Comparison of ENCODE assay signal across 10 cellular contexts in the genomic region with DNA sequence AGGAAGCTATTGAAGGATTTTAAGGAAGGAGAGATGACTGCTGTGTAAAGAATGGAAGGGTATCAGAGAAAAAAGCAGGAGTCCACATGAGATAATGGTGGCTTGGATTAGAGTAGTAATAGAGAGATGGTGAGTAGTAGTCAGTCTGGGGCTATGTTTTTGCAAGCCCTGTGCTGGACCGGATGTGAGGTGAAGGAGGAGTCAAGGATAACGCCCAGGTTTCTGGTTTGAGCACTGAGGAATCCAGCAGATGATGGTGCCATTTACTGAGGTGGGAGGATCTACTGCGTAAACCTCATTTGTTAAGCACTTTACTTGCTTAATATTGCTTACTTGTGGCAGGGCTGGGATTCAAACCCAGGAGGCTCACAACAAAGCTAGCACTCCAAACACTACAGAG. TPM values are rescaled to one million over a fixed set of nuclear protein-coding genes. Genes with fewer than 3 reads are reported as not detected.
A peak's percentile ranks its signal among the peaks of the same experiment; 100 is the strongest.
DNase-seq lines count a peak whose midpoint lies in the region; ATAC-seq and TF ChIP-seq lines count a peak whose summit lies in the region.
"Had no signal": no experiment of that assay in that cellular context is flagged by ENCODE, and none has a peak within 500 bp of the region (broad histone marks: within the 10 kb centered on the region; RNA-seq: fewer than 3 reads in every experiment).

No MANE protein-coding gene starts in this region.

- peak overlapping the region; percentile 91 for H3K4me3 Mint-ChIP-seq in T-helper 2 cell treated with Interferon-gamma antibody and Interleukin-4, amounts not matched to agents 5 μg/mL and 100 μg/mL, for 36 hours
- H3K4me3 Mint-ChIP-seq in activated CD4-positive, alpha-beta memory T cell treated with anti-CD3 and anti-CD28 coated beads for 36 hours: peak overlapping the region; percentile 86
- H3K4me3 Mint-ChIP-seq in glutamatergic neuron (ENCODE audit: unreplicated experiment): peak overlapping the region; percentile 93

- no peak for TF ChIP-seq CTCF in glutamatergic neuron (IDR thresholded peaks at IDR 0.05; ENCODE audit: partially characterized antibody, unreplicated experiment)
- no peak for TF ChIP-seq CTCF in stomach (IDR thresholded peaks at IDR 0.05)

- H3K27ac ChIP-seq in stomach: peak overlapping the region in 4 of 5 donors; percentile 88 to 96 (median 94)

- peaks cover 25 to 48% (median 37%) of the 10 kb centered on the region in 4 donors for H3K4me1 ChIP-seq in stomach

- 74 to 84% (median 80%) methylated on average over 3 of the region's 3 CpGs for WGBS in stomach, 5 donors

- POLR2A ChIA-PET in activated CD4-positive, alpha-beta memory T cell treated with anti-CD3 and anti-CD28 coated beads for 36 hours (lab: Charles Lee): interaction anchor here (0.6 kb wide), 2 partner anchors 38 to 399 kb away, joined by 3 read pairs; no protein-coding TSS in a partner anchor

- peaks cover 15% of the 10 kb centered on the region for H3K36me3 Mint-ChIP-seq in T-helper 2 cell treated with Interferon-gamma antibody and Interleukin-4, amounts not matched to agents 5 μg/mL and 100 μg/mL, for 36 hours (ENCODE audit: low read depth)
- peaks cover 14% of the 10 kb centered on the region for H3K36me3 Mint-ChIP-seq in activated CD4-positive, alpha-beta memory T cell treated with anti-CD3 and anti-CD28 coated beads for 36 hours
- no peaks in the 10 kb centered on the region for H3K36me3 Mint-ChIP-seq in glutamatergic neuron (ENCODE audit: unreplicated experiment)

- no peaks in the 10 kb centered on the region for H3K27me3 Mint-ChIP-seq in T-helper 2 cell treated with Interferon-gamma antibody and Interleukin-4, amounts not matched to agents 5 μg/mL and 100 μg/mL, for 36 hours (ENCODE audit: low read depth)
- no peaks in the 10 kb centered on the region for H3K27me3 Mint-ChIP-seq in activated CD4-positive, alpha-beta memory T cell treated with anti-CD3 and anti-CD28 coated beads for 36 hours
- H3K27me3 Mint-ChIP-seq in glutamatergic neuron (ENCODE audit: unreplicated experiment): peaks cover 13% of the 10 kb centered on the region

- intact Hi-C loops in activated CD4-positive, alpha-beta memory T cell treated with anti-CD3 and anti-CD28 coated beads for 36 hours (cut with micrococcal nuclease): no loop called here
- intact Hi-C loops in stomach (cut with DNase I; ENCODE audit: low total_unique reads): loop anchor here (10.0 kb wide), 1 partner anchor 365 kb away; no protein-coding TSS in a partner anchor

- peaks cover 0 to 26% (median 22%) of the 10 kb centered on the region in 4 donors for H3K36me3 ChIP-seq in stomach

- CTCF ChIA-PET in activated CD4-positive, alpha-beta memory T cell treated with anti-CD3 and anti-CD28 coated beads for 36 hours (lab: Charles Lee): interaction anchor here (2.5 to 3.0 kb wide), 4 partner anchors 8 to 166 kb away, joined by 12 to 24 read pairs (median 14); a partner anchor contains a TSS

- peak overlapping the region; percentile 59 to 99 (median 94) for H3K4me3 ChIP-seq in stomach

- ATAC-seq in HG03439 (IDR thresholded peaks at IDR 0.05; ENCODE audit: unreplicated experiment): no peak

- no peak for TF ChIP-seq POLR2A in stomach (IDR thresholded peaks at IDR 0.05)

- peaks cover 31% of the 10 kb centered on the region for H3K4me1 Mint-ChIP-seq in T-helper 2 cell treated with Interferon-gamma antibody and Interleukin-4, amounts not matched to agents 5 μg/mL and 100 μg/mL, for 36 hours (ENCODE audit: low read depth)
- peaks cover 39% of the 10 kb centered on the region for H3K4me1 Mint-ChIP-seq in activated CD4-positive, alpha-beta memory T cell treated with anti-CD3 and anti-CD28 coated beads for 36 hours (ENCODE audit: low read depth)
- peaks cover 10% of the 10 kb centered on the region for H3K4me1 Mint-ChIP-seq in glutamatergic neuron (ENCODE audit: low read depth, unreplicated experiment)

- peak overlapping the region; percentile 91 for H3K27ac Mint-ChIP-seq in T-helper 2 cell treated with Interferon-gamma antibody and Interleukin-4, amounts not matched to agents 5 μg/mL and 100 μg/mL, for 36 hours
- H3K27ac Mint-ChIP-seq in activated CD4-positive, alpha-beta memory T cell treated with anti-CD3 and anti-CD28 coated beads for 36 hours: peak overlapping the region; percentile 93
- peak overlapping the region; percentile 89 for H3K27ac Mint-ChIP-seq in glutamatergic neuron (ENCODE audit: unreplicated experiment)

- TF ChIP-seq EP300 in stomach (IDR thresholded peaks at IDR 0.05): no peak

- no peaks in the 10 kb centered on the region for H3K9me3 ChIP-seq in stomach

- no peaks in the 10 kb centered on the region for H3K27me3 ChIP-seq in stomach

- no peaks in the 10 kb centered on the region for H3K9me3 Mint-ChIP-seq in T-helper 2 cell treated with Interferon-gamma antibody and Interleukin-4, amounts not matched to agents 5 μg/mL and 100 μg/mL, for 36 hours
- H3K9me3 Mint-ChIP-seq in activated CD4-positive, alpha-beta memory T cell treated with anti-CD3 and anti-CD28 coated beads for 36 hours: no peaks in the 10 kb centered on the region
- H3K9me3 Mint-ChIP-seq in glutamatergic neuron (ENCODE audit: unreplicated experiment): peaks cover 11% of the 10 kb centered on the region

- DNase-seq in T-helper 2 cell treated with Interferon-gamma antibody and Interleukin-4, amounts not matched to agents 5 μg/mL and 100 μg/mL, for 36 hours (ENCODE audit: low spot score): no peak
- DNase-seq in T-helper 2 cell (no peak), glutamatergic neuron (no peak), stomach (no peak), NCI-H1436 treated with DMSO at 0.1 percent for 48 hours (lab: John Stamatoyannopoulos, UW) (no peak)
- DNase-seq in activated CD4-positive, alpha-beta memory T cell treated with anti-CD3 and anti-CD28 coated beads for 36 hours: no peak
- DNase-seq in stimulated activated CD4-positive, alpha-beta T cell treated with anti-CD3 and anti-CD28 coated beads, Interleukin-4, amount 100 ng/mL, for 24 hours: no peak
- DNase-seq: stimulated activated CD4-positive, alpha-beta T cell treated with anti-CD3 and anti-CD28 coated beads, Interleukin-12 subunit alpha, Interleukin-12 subunit beta, amount 100 ng/mL, for 4 hours had no signal

RNA-seq across cellular contexts. Expression of a gene that starts 1.1 kb away (rescaled TPM):
- 1 to 10 TPM; 2.5 to 2.6 TPM for total RNA-seq in activated CD4-positive, alpha-beta memory T cell treated with anti-CD3 and anti-CD28 coated beads for 36 hours
- 3.3 TPM for total RNA-seq in glutamatergic neuron (ENCODE audit: unreplicated experiment)
- total RNA-seq in stomach: 1 to 10 TPM in 2 of 5 donors, under 1 TPM in 2, not detected in 1; under 0.01 to 3.3 (median 1.6) TPM
- 1 to 10 TPM; 1.8 to 2.9 (median 2.9) TPM for polyA plus RNA-seq in stomach

RNA-seq across cellular contexts. Expression of a gene that starts 1.2 kb away (rescaled TPM):
- total RNA-seq in activated CD4-positive, alpha-beta memory T cell treated with anti-CD3 and anti-CD28 coated beads for 36 hours: 10 to 100 TPM; 29.4 to 31.3 TPM
- total RNA-seq in glutamatergic neuron (ENCODE audit: unreplicated experiment) (48.6 TPM), stomach (10 to 100 TPM; 17.5 to 90.6 (median 52.0) TPM)
- polyA plus RNA-seq in stomach: 10 to 100 TPM in 1 of 3 donors, 1 to 10 TPM in 2; 7.9 to 15.3 (median 10.0) TPM

RNA-seq across cellular contexts. Expression of a gene that starts 38.8 kb away (rescaled TPM):
- 1 to 10 TPM; 5.9 to 6.2 TPM for total RNA-seq in activated CD4-positive, alpha-beta memory T cell treated with anti-CD3 and anti-CD28 coated beads for 36 hours
- total RNA-seq in glutamatergic neuron (ENCODE audit: unreplicated experiment) (4.7 TPM), stomach (100 to 1,000 TPM in 1 of 5 donors, 10 to 100 TPM in 1, 1 to 10 TPM in 3; 3.6 to 135 (median 8.4) TPM)
- 1 to 10 TPM in 2 of 3 donors, under 1 TPM in 1; 0.81 to 7.4 (median 1.2) TPM for polyA plus RNA-seq in stomach

RNA-seq across cellular contexts. Expression of a gene that starts 54.8 kb away (rescaled TPM):
- not detected for total RNA-seq in activated CD4-positive, alpha-beta memory T cell treated with anti-CD3 and anti-CD28 coated beads for 36 hours
- total RNA-seq in glutamatergic neuron (ENCODE audit: unreplicated experiment) (not detected), stomach (under 1 TPM in 1 of 5 donors, not detected in 4; under 0.01 TPM)
- under 1 TPM in 1 of 3 donors, not detected in 2; 0.80 TPM for polyA plus RNA-seq in stomach
- total RNA-seq: activated CD8-positive, alpha-beta memory T cell treated with anti-CD3 and anti-CD28 coated beads for 36 hours had no signal
